Comparison of ENCODE assay signal across 9 cellular contexts in the genomic region with DNA sequence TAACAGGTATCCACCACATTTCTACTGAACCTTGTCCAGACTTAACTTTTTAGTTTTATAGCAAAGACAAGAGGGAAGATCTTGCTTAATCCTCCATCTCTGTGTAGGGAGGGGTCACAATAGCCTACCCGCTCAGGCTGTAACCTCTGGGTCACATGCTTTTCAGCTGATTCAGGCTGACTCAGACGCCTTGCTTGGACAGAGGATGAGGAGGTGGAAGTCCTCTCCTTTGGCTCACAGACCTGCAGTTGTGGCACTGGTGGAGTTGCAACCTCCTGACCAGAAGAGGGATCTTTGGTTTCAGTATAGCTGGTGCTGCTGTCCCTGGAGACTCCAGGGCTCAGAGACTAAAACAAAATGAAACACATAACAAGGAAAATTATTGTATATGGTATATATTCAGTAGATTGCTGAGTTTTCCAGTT. TPM values are rescaled to one million over a fixed set of nuclear protein-coding genes. Genes with fewer than 3 reads are reported as not detected.
DNase-seq lines count a peak whose midpoint lies in the region; ATAC-seq and TF ChIP-seq lines count a peak whose summit lies in the region.
"Had no signal": no experiment of that assay in that cellular context is flagged by ENCODE, and none has a peak within 500 bp of the region (broad histone marks: within the 10 kb centered on the region; RNA-seq: fewer than 3 reads in every experiment).

No MANE protein-coding gene starts in this region.

- H3K4me1 Mint-ChIP-seq in MCF 10A (ENCODE audit: insufficient read depth, unreplicated experiment) (peaks cover 25% of the 10 kb centered on the region), neural progenitor cell (no peaks in the 10 kb centered on the region)

- no peak overlapping the region for H3K4me2 ChIP-seq in neural progenitor cell

- H3K9me3 Mint-ChIP-seq in MCF 10A (ENCODE audit: unreplicated experiment) (no peaks in the 10 kb centered on the region), neural progenitor cell (no peaks in the 10 kb centered on the region)

- intact Hi-C loops in MCF 10A (cut with micrococcal nuclease), result loop anchor here (2.0 to 5.0 kb wide), 2 partner anchors 16 to 109 kb away; a partner anchor contains a TSS

- H3F3A ChIP-seq in neural progenitor cell (ENCODE audit: low read depth), result peaks cover 54% of the 10 kb centered on the region

- POLR2A ChIA-PET in MCF 10A (lab: Yijun Ruan, JAX), result interaction anchor here (0.7 to 3.6 kb wide), 7 partner anchors 9 to 123 kb away, joined by 3 to 74 read pairs (median 3); a partner anchor contains a TSS

- peaks cover 45% of the 10 kb centered on the region for H3K36me3 ChIP-seq in neural progenitor cell

- H3K36me3 Mint-ChIP-seq in MCF 10A (ENCODE audit: insufficient read depth, unreplicated experiment) (peaks cover 96% of the 10 kb centered on the region), neural progenitor cell (peaks cover 32% of the 10 kb centered on the region)

- peaks cover 11% of the 10 kb centered on the region for H4K20me1 ChIP-seq in neural progenitor cell (ENCODE audit: low read depth)

- TF ChIP-seq CTCF in MCF 10A (IDR thresholded peaks at IDR 0.05; ENCODE audit: unreplicated experiment) (no peak), neural progenitor cell (IDR thresholded peaks at IDR 0.05) (no peak)

- no TSS peak for BruUV-seq in MCF 10A (replicated peaks; lab: Mats Ljungman, UMichigan)

- peak overlapping the region; percentile 23 for H3K27ac ChIP-seq in layer of hippocampus (ENCODE audit: low read depth, low read length)
- peak overlapping the region; percentile 24 for H3K27ac ChIP-seq in substantia nigra (ENCODE audit: low read depth, low read length, poor library complexity, severe bottlenecking)
- H3K27ac ChIP-seq in neural progenitor cell, result no peak overlapping the region

- ATAC-seq in HG03097 (IDR thresholded peaks at IDR 0.05; ENCODE audit: low FRiP score, unreplicated experiment) (no peak), HG02970 (IDR thresholded peaks at IDR 0.05; ENCODE audit: low FRiP score, unreplicated experiment) (no peak)

- peaks cover 23% of the 10 kb centered on the region for H3K79me2 ChIP-seq in neural progenitor cell (ENCODE audit: low read depth)

- H3K4me1 ChIP-seq in neural progenitor cell, result no peaks in the 10 kb centered on the region

- DNase-seq in HS-27A (ENCODE audit: low read depth) (peak; percentile 95), MCF 10A (ENCODE audit: unreplicated experiment) (peak; percentile 92), substantia nigra (lab: John Stamatoyannopoulos, UW) (no peak), neural progenitor cell (ENCODE audit: low spot score) (no peak), NCI-H2107 (lab: John Stamatoyannopoulos, UW) (no peak)
- DNase-seq: NK-92 treated with Interleukin-12 subunit alpha and Interleukin-12 subunit beta, amount 100 ng/mL, for 24 hours had no signal

- no peak overlapping the region for H3K4me3 Mint-ChIP-seq in MCF 10A (ENCODE audit: unreplicated experiment)
- no peak overlapping the region for H3K4me3 Mint-ChIP-seq in neural progenitor cell

- peak overlapping the region; percentile 49 for H3K27ac Mint-ChIP-seq in MCF 10A (ENCODE audit: low read depth, unreplicated experiment)
- no peak overlapping the region for H3K27ac Mint-ChIP-seq in neural progenitor cell

- no peaks in the 10 kb centered on the region for H3K27me3 ChIP-seq in layer of hippocampus (ENCODE audit: control insufficient read depth, insufficient read depth, low read length)
- no peaks in the 10 kb centered on the region for H3K27me3 ChIP-seq in neural progenitor cell

- H3K27me3 Mint-ChIP-seq in MCF 10A (ENCODE audit: insufficient read depth, unreplicated experiment) (no peaks in the 10 kb centered on the region), neural progenitor cell (ENCODE audit: insufficient read depth, low read depth) (no peaks in the 10 kb centered on the region)

- no peaks in the 10 kb centered on the region for H3K9me3 ChIP-seq in neural progenitor cell (ENCODE audit: low read depth)

- CTCF ChIA-PET in MCF 10A (lab: Yijun Ruan, JAX), result interaction anchor here (0.5 to 8.5 kb wide), 13 partner anchors 10 to 228 kb away, joined by 4 to 110 read pairs (median 14); a partner anchor contains a TSS

- no peak overlapping the region for H3K9ac ChIP-seq in neural progenitor cell

- no peak overlapping the region for H3K4me3 ChIP-seq in neural progenitor cell

- no peak overlapping the region for H2AFZ ChIP-seq in neural progenitor cell (replicated peaks)

RNA-seq across cellular contexts. Expression of a gene that starts 16.2 kb away (rescaled TPM):
- 197 and 213 TPM in 2 replicates for total RNA-seq in MCF 10A (2022)
- 184 and 215 TPM in 2 replicates for total RNA-seq in neural progenitor cell (ENCODE audit: low replicate concordance)

RNA-seq across cellular contexts. Expression of a gene that starts 16.6 kb away (rescaled TPM):
- 39.6 and 54.8 TPM in 2 replicates for total RNA-seq in MCF 10A (2022)
- total RNA-seq in neural progenitor cell (ENCODE audit: low replicate concordance), result 32.0 and 37.5 TPM in 2 replicates

RNA-seq across cellular contexts. Expression of a gene that starts 21.4 kb away (rescaled TPM):
- total RNA-seq in MCF 10A (2022), result 2.6 and 4.9 TPM in 2 replicates
- total RNA-seq in neural progenitor cell (ENCODE audit: low replicate concordance), result 15.0 and 35.9 TPM in 2 replicates

RNA-seq across cellular contexts. Expression of a gene that starts 26.1 kb away (rescaled TPM):
- total RNA-seq in MCF 10A (2022) (not detected in 2 replicates), neural progenitor cell (ENCODE audit: low replicate concordance) (0.06 TPM in 1 of 2 replicates, not detected in the other)

RNA-seq across cellular contexts. Expression of a gene that starts 36.7 kb away (rescaled TPM):
- total RNA-seq in MCF 10A (2022) (not detected in 2 replicates), neural progenitor cell (ENCODE audit: low replicate concordance) (not detected in 2 replicates)

Comparison
In these comparisons a context has a peak if more than half of its experiments do, and no peak if none do; other contexts are left out.
1. DNase-seq: peak in HS-27A (single experiment) and MCF 10A (single experiment); none in substantia nigra (0 of 49), neural progenitor cell (single experiment) and NCI-H2107 (single experiment).